14 cellular contexts compared by ENCODE assay signal in the genomic region with DNA sequence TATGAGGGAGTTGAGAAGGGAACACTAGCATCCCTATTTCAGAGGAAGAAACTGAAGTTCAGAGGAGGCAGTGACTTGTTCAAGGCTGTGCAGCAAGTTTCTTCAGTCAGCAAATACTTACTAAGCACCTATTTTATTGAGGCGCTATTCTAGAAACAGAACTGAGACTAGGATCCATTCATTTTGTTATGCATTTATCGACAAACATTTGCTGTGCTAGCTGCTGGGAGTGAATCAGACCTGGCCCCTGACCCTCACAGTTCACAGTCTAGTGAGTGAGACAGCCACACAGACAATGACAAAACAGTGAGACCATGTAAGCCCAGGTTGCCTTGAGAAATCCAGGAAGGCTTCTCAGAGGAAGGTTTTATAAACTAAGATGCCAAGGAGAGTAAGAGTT. TPM values are rescaled to one million over a fixed set of nuclear protein-coding genes. Genes with fewer than 3 reads are reported as not detected.
A peak's percentile ranks its signal among the peaks of the same experiment; 100 is the strongest.
DNase-seq lines count a peak whose midpoint lies in the region; ATAC-seq and TF ChIP-seq lines count a peak whose summit lies in the region.
"Had no signal": no experiment of that assay in that cellular context is flagged by ENCODE, and none has a peak within 500 bp of the region (broad histone marks: within the 10 kb centered on the region; RNA-seq: fewer than 3 reads in every experiment).

No MANE protein-coding gene starts in this region.

- TF ChIP-seq CTCF in GM23338 (conservative IDR thresholded peaks at IDR 0.05; ENCODE audit: low read depth in 2 of 2) (no peak), esophagus squamous epithelium (IDR thresholded peaks at IDR 0.05) (no peak), gastrocnemius medialis (IDR thresholded peaks at IDR 0.05 in 4 of 5, conservative IDR thresholded peaks at IDR 0.05 in 1 of 5) (no peak)

- H3K9me3 ChIP-seq in SJCRH30 (replicated peaks) (no peaks in the 10 kb centered on the region), esophagus squamous epithelium (no peaks in the 10 kb centered on the region), gastrocnemius medialis (no peaks in the 10 kb centered on the region)

- in situ Hi-C loops in gastrocnemius medialis (cut with MboI; ENCODE audit: low sequenced_read_pairs in 4 of 4), result no loop called here

- 80 to 86% methylated on average over 1 to 2 of the region's 2 CpGs for WGBS in esophagus squamous epithelium, 2 donors

- no peaks in the 10 kb centered on the region for H4K20me1 ChIP-seq in GM23338 (replicated peaks; ENCODE audit: insufficient read depth)

- H3K36me3 ChIP-seq in GM23338 (ENCODE audit: insufficient read depth) (no peaks in the 10 kb centered on the region), SJCRH30 (peaks cover 30% of the 10 kb centered on the region), esophagus squamous epithelium (peaks cover 0 to 29% (median 3%) of the 10 kb centered on the region in 3 donors), gastrocnemius medialis (peaks cover 0 to 6% of the 10 kb centered on the region in 2 donors)

- H3K9me2 ChIP-seq in GM23338 (ENCODE audit: insufficient read depth), result no peaks in the 10 kb centered on the region

- peak overlapping the region; percentile 91 for H3K27ac ChIP-seq in GM23338 (ENCODE audit: low read depth)
- peak overlapping the region; percentile 62 for H3K27ac ChIP-seq in SJCRH30
- H3K27ac ChIP-seq in esophagus squamous epithelium, result peak overlapping the region; percentile 13 to 80 (median 60)
- peak overlapping the region; percentile 37 to 77 (median 66) for H3K27ac ChIP-seq in gastrocnemius medialis

- no peak for ATAC-seq in GM23338
- ATAC-seq in gastrocnemius medialis, result no peak
- no peak for ATAC-seq in GM19463 (IDR thresholded peaks at IDR 0.05; ENCODE audit: unreplicated experiment)
- ATAC-seq: PC-3 had no signal

- H3K4me3 ChIP-seq in GM23338, result peak overlapping the region; percentile 29; the same call in 1 of the 2 replicates
- H3K4me3 ChIP-seq in SJCRH30, result no peak overlapping the region
- no peak overlapping the region for H3K4me3 ChIP-seq in esophagus squamous epithelium
- no peak overlapping the region for H3K4me3 ChIP-seq in gastrocnemius medialis
- H3K4me3 ChIP-seq: hepatocyte had no signal

- no peak overlapping the region for H2AFZ ChIP-seq in GM23338
- H2AFZ ChIP-seq: hepatocyte had no signal

- H3K79me2 ChIP-seq in GM23338 (replicated peaks; ENCODE audit: insufficient read depth), result no peaks in the 10 kb centered on the region
- H3K79me2 ChIP-seq: hepatocyte had no signal

- DNase-seq in GM23338 (ENCODE audit: low spot score), result no peak
- DNase-seq in SJCRH30, result no peak
- DNase-seq in esophagus squamous epithelium (lab: John Stamatoyannopoulos, UW), result no peak
- no peak for DNase-seq in gastrocnemius medialis
- DNase-seq in UCSD-AML1 (lab: John Stamatoyannopoulos, UW; ENCODE audit: unreplicated experiment), result no peak
- no peak for DNase-seq in activated gamma-delta T cell treated with Interleukin-2 at 50 U/mL for 16 hours
- DNase-seq in middle frontal gyrus (ENCODE audit: extremely low spot score, low spot score), result no peak
- DNase-seq: NCI-H2029, PC-3 had no signal

- H3K27me3 ChIP-seq in GM23338 (ENCODE audit: insufficient read depth) (no peaks in the 10 kb centered on the region), SJCRH30 (no peaks in the 10 kb centered on the region), esophagus squamous epithelium (no peaks in the 10 kb centered on the region), gastrocnemius medialis (no peaks in the 10 kb centered on the region)
- H3K27me3 ChIP-seq: hepatocyte had no signal

- 0 out of 2 replicates have a peak overlapping the region, but pooled peaks have one; percentile 96 for H3K27ac Mint-ChIP-seq in GM23338
- H3K27ac Mint-ChIP-seq: activated T-helper 2 cell treated with anti-CD3 and anti-CD28 coated beads, Interferon-gamma antibody, Interleukin-2, Interleukin-4, amounts not matched to agents 10 μg/mL and 5 μg/mL and 100 μg/mL, durations not matched to agents 14 hours and 24 hours and 36 hours; dendritic cell treated with granulocyte-macrophage colony-stimulating factor and Interleukin-4, amounts not matched to agents 40 ng/mL and 50 ng/mL, for 4 days had no signal

- H3K9me3 Mint-ChIP-seq in GM23338, result no peaks in the 10 kb centered on the region
- H3K9me3 Mint-ChIP-seq: activated T-helper 2 cell treated with anti-CD3 and anti-CD28 coated beads, Interferon-gamma antibody, Interleukin-2, Interleukin-4, amounts not matched to agents 10 μg/mL and 5 μg/mL and 100 μg/mL, durations not matched to agents 14 hours and 24 hours and 36 hours; CD14-positive monocyte; dendritic cell treated with granulocyte-macrophage colony-stimulating factor and Interleukin-4, amounts not matched to agents 40 ng/mL and 50 ng/mL, for 4 days had no signal

- intact Hi-C loops in esophagus squamous epithelium (cut with DNase I) (no loop called here), gastrocnemius medialis (cut with DNase I; ENCODE audit: low total_unique reads) (no loop called here)

- TF ChIP-seq POLR2A in esophagus squamous epithelium (IDR thresholded peaks at IDR 0.05) (no peak), gastrocnemius medialis (IDR thresholded peaks at IDR 0.05) (no peak)

- peaks cover 12% of the 10 kb centered on the region for H3K36me3 Mint-ChIP-seq in GM23338 (ENCODE audit: low read depth)

- peaks cover 24% of the 10 kb centered on the region for H3K4me1 ChIP-seq in GM23338 (ENCODE audit: insufficient read depth)
- H3K4me1 ChIP-seq in SJCRH30, result peaks cover 35% of the 10 kb centered on the region
- peaks cover 29 to 68% (median 32%) of the 10 kb centered on the region in 3 donors for H3K4me1 ChIP-seq in esophagus squamous epithelium
- H3K4me1 ChIP-seq in gastrocnemius medialis, result peaks cover 11 to 24% of the 10 kb centered on the region in 2 donors

- peaks cover 23% of the 10 kb centered on the region for H3K27me3 Mint-ChIP-seq in GM23338 (ENCODE audit: insufficient read depth, low read depth, poor library complexity)
- H3K27me3 Mint-ChIP-seq: dendritic cell treated with granulocyte-macrophage colony-stimulating factor and Interleukin-4, amounts not matched to agents 40 ng/mL and 50 ng/mL, for 4 days had no signal

- peaks cover 14% of the 10 kb centered on the region for H3F3A ChIP-seq in GM23338 (replicated peaks; ENCODE audit: low read depth)

- H3K4me1 Mint-ChIP-seq in GM23338, result peaks cover 44% of the 10 kb centered on the region

- peak overlapping the region; percentile 65 for H3K4me2 ChIP-seq in GM23338
- H3K4me2 ChIP-seq: hepatocyte had no signal

- H3K4me3 Mint-ChIP-seq in GM23338, result no peak overlapping the region; the same call in 2 of the 3 replicates
- H3K4me3 Mint-ChIP-seq: CD14-positive monocyte; dendritic cell treated with granulocyte-macrophage colony-stimulating factor and Interleukin-4, amounts not matched to agents 40 ng/mL and 50 ng/mL, for 4 days had no signal

TF ChIP-seq in GM23338, 12 proteins besides CTCF, POLR2A, EP300 and RAD21 (continues in another document):
- no peak for TF ChIP-seq POLR2AphosphoS5 (IDR thresholded peaks at IDR 0.05; ENCODE audit: low read depth)
- TF ChIP-seq STAT1 (IDR thresholded peaks at IDR 0.05; ENCODE audit: unreplicated experiment), result no peak
- TF ChIP-seq, protein P1, sequence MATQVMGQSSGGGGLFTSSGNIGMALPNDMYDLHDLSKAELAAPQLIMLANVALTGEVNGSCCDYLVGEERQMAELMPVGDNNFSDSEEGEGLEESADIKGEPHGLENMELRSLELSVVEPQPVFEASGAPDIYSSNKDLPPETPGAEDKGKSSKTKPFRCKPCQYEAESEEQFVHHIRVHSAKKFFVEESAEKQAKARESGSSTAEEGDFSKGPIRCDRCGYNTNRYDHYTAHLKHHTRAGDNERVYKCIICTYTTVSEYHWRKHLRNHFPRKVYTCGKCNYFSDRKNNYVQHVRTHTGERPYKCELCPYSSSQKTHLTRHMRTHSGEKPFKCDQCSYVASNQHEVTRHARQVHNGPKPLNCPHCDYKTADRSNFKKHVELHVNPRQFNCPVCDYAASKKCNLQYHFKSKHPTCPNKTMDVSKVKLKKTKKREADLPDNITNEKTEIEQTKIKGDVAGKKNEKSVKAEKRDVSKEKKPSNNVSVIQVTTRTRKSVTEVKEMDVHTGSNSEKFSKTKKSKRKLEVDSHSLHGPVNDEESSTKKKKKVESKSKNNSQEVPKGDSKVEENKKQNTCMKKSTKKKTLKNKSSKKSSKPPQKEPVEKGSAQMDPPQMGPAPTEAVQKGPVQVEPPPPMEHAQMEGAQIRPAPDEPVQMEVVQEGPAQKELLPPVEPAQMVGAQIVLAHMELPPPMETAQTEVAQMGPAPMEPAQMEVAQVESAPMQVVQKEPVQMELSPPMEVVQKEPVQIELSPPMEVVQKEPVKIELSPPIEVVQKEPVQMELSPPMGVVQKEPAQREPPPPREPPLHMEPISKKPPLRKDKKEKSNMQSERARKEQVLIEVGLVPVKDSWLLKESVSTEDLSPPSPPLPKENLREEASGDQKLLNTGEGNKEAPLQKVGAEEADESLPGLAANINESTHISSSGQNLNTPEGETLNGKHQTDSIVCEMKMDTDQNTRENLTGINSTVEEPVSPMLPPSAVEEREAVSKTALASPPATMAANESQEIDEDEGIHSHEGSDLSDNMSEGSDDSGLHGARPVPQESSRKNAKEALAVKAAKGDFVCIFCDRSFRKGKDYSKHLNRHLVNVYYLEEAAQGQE (IDR thresholded peaks at IDR 0.05; ENCODE audit: unreplicated experiment), result no peak
- no peak for TF ChIP-seq JUNB (IDR thresholded peaks at IDR 0.05; ENCODE audit: unreplicated experiment)
- no peak for TF ChIP-seq ZNF331 (CRISPR knock-in tag; IDR thresholded peaks at IDR 0.05; ENCODE audit: low read depth)
- no peak for TF ChIP-seq EZH2phosphoT487 (IDR thresholded peaks at IDR 0.05; ENCODE audit: unreplicated experiment)
- TF ChIP-seq, protein P2, sequence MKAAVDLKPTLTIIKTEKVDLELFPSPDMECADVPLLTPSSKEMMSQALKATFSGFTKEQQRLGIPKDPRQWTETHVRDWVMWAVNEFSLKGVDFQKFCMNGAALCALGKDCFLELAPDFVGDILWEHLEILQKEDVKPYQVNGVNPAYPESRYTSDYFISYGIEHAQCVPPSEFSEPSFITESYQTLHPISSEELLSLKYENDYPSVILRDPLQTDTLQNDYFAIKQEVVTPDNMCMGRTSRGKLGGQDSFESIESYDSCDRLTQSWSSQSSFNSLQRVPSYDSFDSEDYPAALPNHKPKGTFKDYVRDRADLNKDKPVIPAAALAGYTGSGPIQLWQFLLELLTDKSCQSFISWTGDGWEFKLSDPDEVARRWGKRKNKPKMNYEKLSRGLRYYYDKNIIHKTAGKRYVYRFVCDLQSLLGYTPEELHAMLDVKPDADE (IDR thresholded peaks at IDR 0.05), result no peak

RNA-seq across cellular contexts. Expression of a gene that starts 28.2 kb away (rescaled TPM):
- 16.1 and 18.9 TPM in 2 replicates for total RNA-seq in GM23338 (2014; rRNA removed; shearing (Covaris generic))
- 2.7 and 2.9 TPM in 2 replicates for polyA plus RNA-seq in GM23338 (2016; fragmentation: Nextera tagmentation; extraction: Ambion mirVana)
- total RNA-seq in SJCRH30 (2014; rRNA removed; shearing (Covaris generic)), result 16.9 and 17.6 TPM in 2 replicates
- total RNA-seq in esophagus squamous epithelium, result 10 to 100 TPM in 1 of 4 donors, 1 to 10 TPM in 3; 5.4 to 17.7 (median 8.0) TPM
- 10 to 100 TPM in 1 of 4 donors, 1 to 10 TPM in 3; 3.3 to 10.8 (median 7.4) TPM for total RNA-seq in gastrocnemius medialis
